Comparison of ENCODE assay signal across 19 cellular contexts in genomic region chr7:46286957-46287356, GRCh38.
DNase-seq lines count a peak whose midpoint lies in the region; ATAC-seq, FAIRE-seq and TF ChIP-seq lines count a peak whose summit lies in the region.
"Had no signal": no experiment of that assay in that cellular context is flagged by ENCODE, and none has a peak within 500 bp of the region (broad histone marks: within the 10 kb centered on the region; RNA-seq: fewer than 3 reads in every experiment).

No MANE protein-coding gene starts in this region.

- TF ChIP-seq CTCF in mammary epithelial cell (conservative IDR thresholded peaks at IDR 0.05 in 1 of 2, IDR thresholded peaks at IDR 0.05 in 1 of 2; ENCODE audit: extremely low read depth in 1 of 2, insufficient read depth in 1 of 2, low read depth in 1 of 2, low read length in 2 of 2) (no peak), breast epithelium (IDR thresholded peaks at IDR 0.05) (no peak), 22Rv1 (IDR thresholded peaks at IDR 0.05) (no peak), keratinocyte (optimal IDR thresholded peaks at IDR 0.05 in 1 of 3, IDR thresholded peaks at IDR 0.05 in 1 of 3, conservative IDR thresholded peaks at IDR 0.05 in 1 of 3; ENCODE audit: extremely low read depth in 1 of 3, insufficient read depth in 2 of 3, low read length in 3 of 3) (no peak), smooth muscle cell (IDR thresholded peaks at IDR 0.05; ENCODE audit: borderline replicate concordance, insufficient read depth, poor library complexity, severe bottlenecking) (no peak)

- H3K9ac ChIP-seq in mammary epithelial cell (ENCODE audit: insufficient read depth, low read length) (no peak overlapping the region), keratinocyte (ENCODE audit: control insufficient read depth, extremely low read depth, insufficient read depth, low read length) (no peak overlapping the region), smooth muscle cell (ENCODE audit: low read depth) (no peak overlapping the region)
- H3K9ac ChIP-seq: BLaER1 had no signal

- WGBS in mammary epithelial cell (ENCODE audit: low coverage, missing lambda C conversion rate): 85% methylated on average over 2 of the region's 2 CpGs
- WGBS in smooth muscle cell (ENCODE audit: low lambda C conversion rate): 80% methylated on average over 2 of the region's 2 CpGs

- H3K4me3 ChIP-seq in mammary epithelial cell (replicated peaks in 1 of 3; ENCODE audit: insufficient read depth in 1 of 3, low read depth in 2 of 3, low read length in 3 of 3): no peak overlapping the region
- no peak overlapping the region for H3K4me3 ChIP-seq in breast epithelium
- H3K4me3 ChIP-seq in keratinocyte (ENCODE audit: control insufficient read depth in 2 of 3, extremely low read depth in 1 of 3, insufficient read depth in 2 of 3, low read depth in 1 of 3, low read length in 3 of 3): no peak overlapping the region
- H3K4me3 ChIP-seq in smooth muscle cell: no peak overlapping the region
- H3K4me3 ChIP-seq: BLaER1 had no signal

- peaks cover 2% of the 10 kb centered on the region for H3F3A ChIP-seq in smooth muscle cell (ENCODE audit: low read depth)

- no peak for FAIRE-seq in keratinocyte (lab: Jason Lieb, UNC)
- FAIRE-seq: HTR-8/SVneo had no signal

- H3K27me3 ChIP-seq in mammary epithelial cell (ENCODE audit: insufficient read depth, low read length) (no peaks in the 10 kb centered on the region), breast epithelium (no peaks in the 10 kb centered on the region), keratinocyte (ENCODE audit: control insufficient read depth, extremely low read depth, insufficient read depth, low read length) (no peaks in the 10 kb centered on the region), smooth muscle cell (ENCODE audit: low read depth) (no peaks in the 10 kb centered on the region)
- H3K27me3 ChIP-seq: BLaER1 had no signal

- intact Hi-C loops in mammary epithelial cell (cut with micrococcal nuclease): no loop called here
- intact Hi-C loops in breast epithelium (cut with DNase I; ENCODE audit: low total_unique reads): no loop called here

- H3K4me1 ChIP-seq in mammary epithelial cell (ENCODE audit: insufficient read depth, low read length) (peaks cover 22% of the 10 kb centered on the region), breast epithelium (peaks cover 0 to 9% of the 10 kb centered on the region in 2 donors), keratinocyte (ENCODE audit: control insufficient read depth, extremely low read depth, insufficient read depth, low read length) (peaks cover 14% of the 10 kb centered on the region), smooth muscle cell (ENCODE audit: low read depth) (peaks cover 30% of the 10 kb centered on the region)

- H3K27ac ChIP-seq in mammary epithelial cell (ENCODE audit: insufficient read depth, low read depth, low read length) (peak overlapping the region; percentile 13), breast epithelium (no peak overlapping the region), 22Rv1 (peak overlapping the region; percentile 49), keratinocyte (ENCODE audit: control insufficient read depth, insufficient read depth, low read length) (peak overlapping the region; percentile 39), smooth muscle cell (ENCODE audit: low read depth) (peak overlapping the region; percentile 46)
- H3K27ac ChIP-seq: BLaER1 had no signal

- H4K20me1 ChIP-seq in mammary epithelial cell (ENCODE audit: insufficient read depth, low read length): no peaks in the 10 kb centered on the region
- H4K20me1 ChIP-seq in keratinocyte (ENCODE audit: control insufficient read depth, extremely low read depth, insufficient read depth, low read length): no peaks in the 10 kb centered on the region
- no peaks in the 10 kb centered on the region for H4K20me1 ChIP-seq in smooth muscle cell (ENCODE audit: low read depth)
- H4K20me1 ChIP-seq: BLaER1 had no signal

- TF ChIP-seq POLR2A in breast epithelium (IDR thresholded peaks at IDR 0.05): no peak

- H3K4me2 ChIP-seq in mammary epithelial cell (ENCODE audit: insufficient read depth, low read depth, low read length): no peak overlapping the region
- no peak overlapping the region for H3K4me2 ChIP-seq in keratinocyte (ENCODE audit: control insufficient read depth, extremely low read depth, insufficient read depth, low read depth, low read length)
- no peak overlapping the region for H3K4me2 ChIP-seq in smooth muscle cell
- H3K4me2 ChIP-seq: BLaER1 had no signal

- no peaks in the 10 kb centered on the region for H3K79me2 ChIP-seq in mammary epithelial cell (ENCODE audit: insufficient read depth, low read length)
- H3K79me2 ChIP-seq in keratinocyte (ENCODE audit: control insufficient read depth, insufficient read depth, low read length): no peaks in the 10 kb centered on the region
- no peaks in the 10 kb centered on the region for H3K79me2 ChIP-seq in smooth muscle cell (ENCODE audit: low read depth)

- no peak for DNase-seq in mammary epithelial cell
- no peak for DNase-seq in breast epithelium (ENCODE audit: low spot score in 2 of 2)
- DNase-seq in keratinocyte (ENCODE audit: low read depth, low spot score): no peak
- DNase-seq in smooth muscle cell (lab: John Stamatoyannopoulos, UW; ENCODE audit: unreplicated experiment): no peak
- DNase-seq in SIG-M5 treated with dmso at 0.1 percent for 504 hours (lab: John Stamatoyannopoulos, UW; ENCODE audit: unreplicated experiment): no peak
- DNase-seq: 8988T; CD4-positive, alpha-beta memory T cell; DMS153; DMS79; GF-D8; GOT3; H7; HFFc6; IMR-90 had no signal

- H3K9me1 ChIP-seq in keratinocyte (ENCODE audit: control insufficient read depth, extremely low read depth, insufficient read depth, low read length): no peaks in the 10 kb centered on the region

- H3K9me3 ChIP-seq in mammary epithelial cell (replicated peaks; ENCODE audit: insufficient read depth, low read length) (no peaks in the 10 kb centered on the region), breast epithelium (no peaks in the 10 kb centered on the region), keratinocyte (ENCODE audit: control insufficient read depth, low read depth, low read length) (no peaks in the 10 kb centered on the region), smooth muscle cell (replicated peaks; ENCODE audit: low read depth) (no peaks in the 10 kb centered on the region)
- H3K9me3 ChIP-seq: BLaER1 had no signal

- no peak overlapping the region for H2AFZ ChIP-seq in mammary epithelial cell (ENCODE audit: low read depth, low read length)
- H2AFZ ChIP-seq in keratinocyte (ENCODE audit: control insufficient read depth, low read length): no peak overlapping the region
- H2AFZ ChIP-seq in smooth muscle cell (ENCODE audit: low read depth): no peak overlapping the region

- ATAC-seq in GM18868 (IDR thresholded peaks at IDR 0.05; ENCODE audit: unreplicated experiment): no peak
- ATAC-seq: HCT116 had no signal

- no peaks in the 10 kb centered on the region for H3K36me3 ChIP-seq in mammary epithelial cell (ENCODE audit: insufficient read depth, low read length)
- H3K36me3 ChIP-seq in breast epithelium: no peaks in the 10 kb centered on the region
- H3K36me3 ChIP-seq in keratinocyte (ENCODE audit: control insufficient read depth in 2 of 2, extremely low read depth in 1 of 2, insufficient read depth in 2 of 2, low read length in 2 of 2): no peaks in the 10 kb centered on the region
- no peaks in the 10 kb centered on the region for H3K36me3 ChIP-seq in smooth muscle cell (ENCODE audit: low read depth)
- H3K36me3 ChIP-seq: BLaER1 had no signal

- dilution Hi-C loops in mammary epithelial cell (cut with HindIII; ENCODE audit: low sequenced_read_pairs): no loop called here
- dilution Hi-C loops in keratinocyte (cut with MboI; ENCODE audit: extremely low pct_ligation_motif_present, low sequenced_read_pairs): no loop called here

- no TSS peak for BruUV-seq in mammary epithelial cell (replicated peaks; lab: Mats Ljungman, UMichigan)

- in situ Hi-C loops in mammary epithelial cell (cut with MboI; ENCODE audit: low sequenced_read_pairs in 2 of 2): loop anchor here in 1 of 2 donors (5.0 kb wide), 1 partner anchor 65 kb away; no protein-coding TSS in a partner anchor

- CTCF ChIA-PET in mammary epithelial cell (lab: Charles Lee; ENCODE audit: low non-redundant PET): interaction anchor here (0.7 kb wide), 1 partner anchor 8 kb away, joined by 3 read pairs; no protein-coding TSS in a partner anchor

Comparison
In these comparisons a context has a peak if more than half of its experiments do, and no peak if none do; other contexts are left out.
1. H3K27ac ChIP-seq: peak in mammary epithelial cell (single experiment), 22Rv1 (single experiment), keratinocyte (single experiment) and smooth muscle cell (single experiment); none in breast epithelium (0 of 2).